1 cellular context compared by ENCODE assay signal in the genomic region with DNA sequence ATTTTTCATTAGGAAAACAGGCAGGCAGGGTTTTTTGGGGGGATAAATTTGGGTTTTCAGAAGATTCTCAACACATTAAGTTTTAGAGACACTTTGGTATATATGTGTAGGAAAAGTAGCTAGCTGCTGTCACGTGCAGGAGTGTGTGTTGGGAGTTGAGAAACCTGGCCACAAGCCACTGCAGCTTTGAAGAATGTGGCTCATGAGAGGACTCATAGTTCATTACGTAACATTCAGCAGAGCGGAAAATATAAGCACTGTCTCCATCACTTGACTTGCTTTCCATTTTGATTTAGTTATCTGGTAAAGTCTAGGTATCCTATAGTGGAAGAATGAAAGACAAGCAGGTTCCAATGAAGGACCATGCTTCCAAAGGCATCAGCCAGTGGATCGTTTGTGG.
TF ChIP-seq lines count a peak whose summit lies in the region.

No MANE protein-coding gene starts in this region.

TF ChIP-seq in GM12878, 131 proteins besides CTCF, POLR2A, EP300 and RAD21 (continued from another document and continues in another):
- TF ChIP-seq ZNF687 (IDR thresholded peaks at IDR 0.05) (no peak), BHLHE40 (IDR thresholded peaks at IDR 0.05; ENCODE audit: borderline replicate concordance in 1 of 2, low read depth in 2 of 2, low read length in 1 of 2) (peak; percentile 93 to 97), STAT3 (IDR thresholded peaks at IDR 0.05; ENCODE audit: low read depth, low read length) (no peak), KDM1A (IDR thresholded peaks at IDR 0.05; ENCODE audit: borderline replicate concordance) (no peak), FOXK2 (IDR thresholded peaks at IDR 0.05) (no peak), NKRF (conservative IDR thresholded peaks at IDR 0.05) (no peak), RFX5 (IDR thresholded peaks at IDR 0.05; ENCODE audit: low read depth, low read length) (no peak), POU2F2 (IDR thresholded peaks at IDR 0.05; ENCODE audit: borderline replicate concordance, low read depth, low read length) (no peak), PAX5 (IDR thresholded peaks at IDR 0.05; ENCODE audit: borderline replicate concordance, low read depth, low read length) (peak; percentile 96), ZNF274 (IDR thresholded peaks at IDR 0.05; ENCODE audit: insufficient read depth, insufficient read length) (no peak), MTA3 (IDR thresholded peaks at IDR 0.05; ENCODE audit: borderline replicate concordance, low read length) (no peak), TCF12 (IDR thresholded peaks at IDR 0.05; ENCODE audit: low read depth, low read length) (no peak), NFYA (IDR thresholded peaks at IDR 0.05; ENCODE audit: borderline replicate concordance, low read depth, low read length) (no peak), FOS (IDR thresholded peaks at IDR 0.05; ENCODE audit: borderline replicate concordance, extremely low read depth, insufficient read length) (no peak), ZNF384 (IDR thresholded peaks at IDR 0.05; ENCODE audit: borderline replicate concordance, low read depth, low read length) (no peak), NR2C1 (IDR thresholded peaks at IDR 0.05) (no peak), SMAD1 (IDR thresholded peaks at IDR 0.05; ENCODE audit: low read depth, partially characterized antibody) (no peak), SP1 (IDR thresholded peaks at IDR 0.05; ENCODE audit: low read depth, low read length) (no peak), RB1 (IDR thresholded peaks at IDR 0.05; ENCODE audit: borderline replicate concordance) (no peak), PKNOX1 (IDR thresholded peaks at IDR 0.05) (no peak), NFIC (IDR thresholded peaks at IDR 0.05; ENCODE audit: low read depth, low read length) (peak; percentile 40; the same call in 1 of the 2 replicates), IKZF2 (IDR thresholded peaks at IDR 0.05) (no peak), ATF2 (IDR thresholded peaks at IDR 0.05; ENCODE audit: low read length) (peak; percentile 43; the same call in 1 of the 2 replicates), JUND (IDR thresholded peaks at IDR 0.05; ENCODE audit: low read depth, low read length) (no peak), CBFB (IDR thresholded peaks at IDR 0.05; ENCODE audit: low read depth) (no peak), SMAD5 (IDR thresholded peaks at IDR 0.05; ENCODE audit: low read depth) (no peak), KLF5 (IDR thresholded peaks at IDR 0.05; ENCODE audit: partially characterized antibody) (no peak), CHD1 (IDR thresholded peaks at IDR 0.05; ENCODE audit: low read depth, low read length) (no peak), RCOR1 (conservative IDR thresholded peaks at IDR 0.05; ENCODE audit: low read depth, low read length) (no peak), BRCA1 (IDR thresholded peaks at IDR 0.05; ENCODE audit: low read depth, low read length) (no peak), CREM (IDR thresholded peaks at IDR 0.05; ENCODE audit: low read depth) (peak; percentile 39; the same call in 1 of the 2 replicates), ZNF217 (IDR thresholded peaks at IDR 0.05) (no peak), CREB1 (IDR thresholded peaks at IDR 0.05; ENCODE audit: low read depth) (no peak), RUNX3 (IDR thresholded peaks at IDR 0.05; ENCODE audit: low read length) (peak; percentile 78), ELK1 (IDR thresholded peaks at IDR 0.05; ENCODE audit: low read depth, low read length) (no peak), EGR1 (IDR thresholded peaks at IDR 0.05; ENCODE audit: borderline replicate concordance in 1 of 2, low read depth in 2 of 2, low read length in 2 of 2) (no peak), RELA (IDR thresholded peaks at IDR 0.05; ENCODE audit: borderline replicate concordance, partially characterized antibody) (no peak), GATAD2B (conservative IDR thresholded peaks at IDR 0.05; ENCODE audit: low read depth) (no peak), ZNF207 (IDR thresholded peaks at IDR 0.05; ENCODE audit: borderline replicate concordance) (no peak)
- TF ChIP-seq, protein P1, sequence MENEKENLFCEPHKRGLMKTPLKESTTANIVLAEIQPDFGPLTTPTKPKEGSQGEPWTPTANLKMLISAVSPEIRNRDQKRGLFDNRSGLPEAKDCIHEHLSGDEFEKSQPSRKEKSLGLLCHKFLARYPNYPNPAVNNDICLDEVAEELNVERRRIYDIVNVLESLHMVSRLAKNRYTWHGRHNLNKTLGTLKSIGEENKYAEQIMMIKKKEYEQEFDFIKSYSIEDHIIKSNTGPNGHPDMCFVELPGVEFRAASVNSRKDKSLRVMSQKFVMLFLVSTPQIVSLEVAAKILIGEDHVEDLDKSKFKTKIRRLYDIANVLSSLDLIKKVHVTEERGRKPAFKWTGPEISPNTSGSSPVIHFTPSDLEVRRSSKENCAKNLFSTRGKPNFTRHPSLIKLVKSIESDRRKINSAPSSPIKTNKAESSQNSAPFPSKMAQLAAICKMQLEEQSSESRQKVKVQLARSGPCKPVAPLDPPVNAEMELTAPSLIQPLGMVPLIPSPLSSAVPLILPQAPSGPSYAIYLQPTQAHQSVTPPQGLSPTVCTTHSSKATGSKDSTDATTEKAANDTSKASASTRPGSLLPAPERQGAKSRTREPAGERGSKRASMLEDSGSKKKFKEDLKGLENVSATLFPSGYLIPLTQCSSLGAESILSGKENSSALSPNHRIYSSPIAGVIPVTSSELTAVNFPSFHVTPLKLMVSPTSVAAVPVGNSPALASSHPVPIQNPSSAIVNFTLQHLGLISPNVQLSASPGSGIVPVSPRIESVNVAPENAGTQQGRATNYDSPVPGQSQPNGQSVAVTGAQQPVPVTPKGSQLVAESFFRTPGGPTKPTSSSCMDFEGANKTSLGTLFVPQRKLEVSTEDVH (IDR thresholded peaks at IDR 0.05; ENCODE audit: low read depth, partially characterized antibody): no peak
- TF ChIP-seq, protein P2, sequence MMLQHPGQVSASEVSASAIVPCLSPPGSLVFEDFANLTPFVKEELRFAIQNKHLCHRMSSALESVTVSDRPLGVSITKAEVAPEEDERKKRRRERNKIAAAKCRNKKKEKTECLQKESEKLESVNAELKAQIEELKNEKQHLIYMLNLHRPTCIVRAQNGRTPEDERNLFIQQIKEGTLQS (IDR thresholded peaks at IDR 0.05; ENCODE audit: borderline replicate concordance, extremely low read depth, low read depth, low read length): peak; percentile 25; the same call in 1 of the 2 replicates
- TF ChIP-seq, protein P3, sequence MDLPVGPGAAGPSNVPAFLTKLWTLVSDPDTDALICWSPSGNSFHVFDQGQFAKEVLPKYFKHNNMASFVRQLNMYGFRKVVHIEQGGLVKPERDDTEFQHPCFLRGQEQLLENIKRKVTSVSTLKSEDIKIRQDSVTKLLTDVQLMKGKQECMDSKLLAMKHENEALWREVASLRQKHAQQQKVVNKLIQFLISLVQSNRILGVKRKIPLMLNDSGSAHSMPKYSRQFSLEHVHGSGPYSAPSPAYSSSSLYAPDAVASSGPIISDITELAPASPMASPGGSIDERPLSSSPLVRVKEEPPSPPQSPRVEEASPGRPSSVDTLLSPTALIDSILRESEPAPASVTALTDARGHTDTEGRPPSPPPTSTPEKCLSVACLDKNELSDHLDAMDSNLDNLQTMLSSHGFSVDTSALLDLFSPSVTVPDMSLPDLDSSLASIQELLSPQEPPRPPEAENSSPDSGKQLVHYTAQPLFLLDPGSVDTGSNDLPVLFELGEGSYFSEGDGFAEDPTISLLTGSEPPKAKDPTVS (IDR thresholded peaks at IDR 0.05; ENCODE audit: low read depth, low read length): no peak
- TF ChIP-seq, protein P4, sequence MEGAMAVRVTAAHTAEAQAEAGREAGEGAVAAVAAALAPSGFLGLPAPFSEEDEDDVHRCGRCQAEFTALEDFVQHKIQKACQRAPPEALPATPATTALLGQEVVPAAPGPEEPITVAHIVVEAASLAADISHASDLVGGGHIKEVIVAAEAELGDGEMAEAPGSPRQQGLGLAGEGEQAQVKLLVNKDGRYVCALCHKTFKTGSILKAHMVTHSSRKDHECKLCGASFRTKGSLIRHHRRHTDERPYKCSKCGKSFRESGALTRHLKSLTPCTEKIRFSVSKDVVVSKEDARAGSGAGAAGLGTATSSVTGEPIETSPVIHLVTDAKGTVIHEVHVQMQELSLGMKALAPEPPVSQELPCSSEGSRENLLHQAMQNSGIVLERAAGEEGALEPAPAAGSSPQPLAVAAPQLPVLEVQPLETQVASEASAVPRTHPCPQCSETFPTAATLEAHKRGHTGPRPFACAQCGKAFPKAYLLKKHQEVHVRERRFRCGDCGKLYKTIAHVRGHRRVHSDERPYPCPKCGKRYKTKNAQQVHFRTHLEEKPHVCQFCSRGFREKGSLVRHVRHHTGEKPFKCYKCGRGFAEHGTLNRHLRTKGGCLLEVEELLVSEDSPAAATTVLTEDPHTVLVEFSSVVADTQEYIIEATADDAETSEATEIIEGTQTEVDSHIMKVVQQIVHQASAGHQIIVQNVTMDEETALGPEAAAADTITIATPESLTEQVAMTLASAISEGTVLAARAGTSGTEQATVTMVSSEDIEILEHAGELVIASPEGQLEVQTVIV (IDR thresholded peaks at IDR 0.05; ENCODE audit: borderline replicate concordance, partially characterized antibody): no peak
